In the genomic region with DNA sequence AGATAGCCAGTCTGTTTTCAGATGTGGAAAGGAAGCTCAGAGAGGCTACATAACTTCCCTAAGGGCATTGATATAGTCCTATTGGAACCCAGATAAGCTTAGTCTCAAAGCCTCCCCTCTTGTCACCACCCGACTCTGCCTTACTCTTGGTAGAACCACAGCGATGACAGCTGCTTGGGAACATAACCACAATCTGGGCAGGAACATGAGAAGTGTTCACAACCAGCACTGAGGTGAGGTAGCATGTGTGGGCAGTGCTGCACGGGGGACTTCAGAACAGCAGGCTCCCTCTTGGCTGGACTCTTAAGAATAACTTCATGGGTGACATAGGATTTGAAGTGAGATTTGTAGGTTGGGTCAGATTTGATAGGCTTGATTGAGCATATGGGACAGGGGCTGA, we compare ENCODE assay signal across 25 cellular contexts. TPM values are rescaled to one million over a fixed set of nuclear protein-coding genes. Genes with fewer than 3 reads are reported as not detected.
DNase-seq lines count a peak whose midpoint lies in the region; ATAC-seq, FAIRE-seq and TF ChIP-seq lines count a peak whose summit lies in the region.
"Had no signal": no experiment of that assay in that cellular context is flagged by ENCODE, and none has a peak within 500 bp of the region (broad histone marks: within the 10 kb centered on the region; RNA-seq: fewer than 3 reads in every experiment).

No MANE protein-coding gene starts in this region.

- no peaks in the 10 kb centered on the region for H4K20me1 ChIP-seq in IMR-90 (ENCODE audit: insufficient read depth, low read length)
- H4K20me1 ChIP-seq in keratinocyte (ENCODE audit: control insufficient read depth, extremely low read depth, insufficient read depth, low read length), result no peaks in the 10 kb centered on the region

- H4K8ac ChIP-seq in IMR-90 (ENCODE audit: low read depth in 2 of 2, low read length in 2 of 2), result no peak overlapping the region

- H3K9ac ChIP-seq in IMR-90 (ENCODE audit: low read depth, low read length) (no peak overlapping the region), keratinocyte (ENCODE audit: control insufficient read depth, extremely low read depth, insufficient read depth, low read length) (no peak overlapping the region)
- H3K9ac ChIP-seq: parathyroid adenoma had no signal

- peaks cover 2% of the 10 kb centered on the region; the same call in 1 of the 2 replicates for H3K4me1 ChIP-seq in IMR-90 (ENCODE audit: control insufficient read depth, insufficient read depth, low read length)
- H3K4me1 ChIP-seq in keratinocyte (ENCODE audit: control insufficient read depth, extremely low read depth, insufficient read depth, low read length), result peaks cover 55% of the 10 kb centered on the region
- H3K4me1 ChIP-seq in prostate gland (replicated peaks), result no peaks in the 10 kb centered on the region
- H3K4me1 ChIP-seq: parathyroid adenoma had no signal

- no peak overlapping the region for H3K27ac ChIP-seq in IMR-90 (ENCODE audit: insufficient read depth, low read length)
- H3K27ac ChIP-seq in keratinocyte (ENCODE audit: control insufficient read depth, insufficient read depth, low read length), result no peak overlapping the region
- no peak overlapping the region for H3K27ac ChIP-seq in prostate gland
- H3K27ac ChIP-seq: dorsolateral prefrontal cortex, parathyroid adenoma, PC-9, spleen, upper lobe of left lung had no signal

- intact Hi-C loops in IMR-90 (cut with micrococcal nuclease) (loop anchor here (5.0 kb wide), 1 partner anchor 241 kb away; a partner anchor contains a TSS), prostate gland (cut with DNase I) (loop anchor here (10.0 kb wide), 1 partner anchor 408 kb away; no protein-coding TSS in a partner anchor)

- no peak overlapping the region for H3K18ac ChIP-seq in IMR-90 (ENCODE audit: low read depth, low read length)

- H3K36me3 ChIP-seq in IMR-90 (ENCODE audit: control insufficient read depth, insufficient read depth, low read length) (no peaks in the 10 kb centered on the region), keratinocyte (ENCODE audit: control insufficient read depth in 2 of 2, extremely low read depth in 1 of 2, insufficient read depth in 2 of 2, low read length in 2 of 2) (no peaks in the 10 kb centered on the region), prostate gland (no peaks in the 10 kb centered on the region)
- H3K36me3 ChIP-seq: spleen, upper lobe of left lung had no signal

- FAIRE-seq in keratinocyte (lab: Jason Lieb, UNC), result peak; percentile 39
- FAIRE-seq: endothelial cell of umbilical vein had no signal

- in situ Hi-C loops in IMR-90 (cut with MboI; ENCODE audit: low sequenced_read_pairs), result loop anchor here (10.0 kb wide), 1 partner anchor 118 kb away; no protein-coding TSS in a partner anchor

- WGBS in IMR-90 (ENCODE audit: extremely low coverage in 2 of 2, insufficient read length in 1 of 2), 2 experiments, result 71% methylated on average over 1 of the region's 3 CpGs; no CpG with 5 or more reads in 1 of the 2 experiments
- 77% methylated on average over 3 of the region's 3 CpGs for WGBS in prostate gland

- H2BK120ac ChIP-seq in IMR-90 (ENCODE audit: low read depth, low read length), result no peak overlapping the region

- no peak for ATAC-seq in IMR-90 (ENCODE audit: low read depth)
- ATAC-seq: activated CD4-positive, CD25-positive, alpha-beta regulatory T cell treated with anti-CD3 and anti-CD28 coated beads, Interleukin-2, amount 50 U/mL, for 24 hours had no signal

- H3K23ac ChIP-seq in IMR-90 (ENCODE audit: low read depth, low read length), result 0 out of 2 replicates have a peak overlapping the region, but pooled peaks have one; percentile 45

- no peaks in the 10 kb centered on the region for H3K79me1 ChIP-seq in IMR-90 (ENCODE audit: low read depth in 1 of 2, low read length in 2 of 2)

- no peak overlapping the region for H4K91ac ChIP-seq in IMR-90 (ENCODE audit: insufficient read depth, low read depth, low read length)

- H2BK15ac ChIP-seq in IMR-90 (ENCODE audit: low read depth, low read length), result no peak overlapping the region

- no peak overlapping the region for H2BK5ac ChIP-seq in IMR-90 (ENCODE audit: low read depth, low read length, poor library complexity, severe bottlenecking)

- no peak for TF ChIP-seq CTCF in IMR-90 (conservative IDR thresholded peaks at IDR 0.05; ENCODE audit: low read depth, low read length)
- TF ChIP-seq CTCF in keratinocyte (optimal IDR thresholded peaks at IDR 0.05 in 1 of 3, IDR thresholded peaks at IDR 0.05 in 1 of 3, conservative IDR thresholded peaks at IDR 0.05 in 1 of 3; ENCODE audit: extremely low read depth in 1 of 3, insufficient read depth in 2 of 3, low read length in 3 of 3), result no peak
- TF ChIP-seq CTCF in prostate gland (IDR thresholded peaks at IDR 0.05), result no peak

- H3K4ac ChIP-seq in IMR-90 (ENCODE audit: low read depth, low read length), result no peak overlapping the region

- H4K5ac ChIP-seq in IMR-90 (ENCODE audit: low read depth, low read length), result no peak overlapping the region

- TF ChIP-seq POLR2A in IMR-90 (IDR thresholded peaks at IDR 0.05; ENCODE audit: low read depth, low read length), result no peak
- no peak for TF ChIP-seq POLR2A in prostate gland (IDR thresholded peaks at IDR 0.05)

- H3K9me3 ChIP-seq in IMR-90 (ENCODE audit: control insufficient read depth, insufficient read depth, low read length) (0 out of 2 replicates have a peak, but pooled peaks cover 3% of the 10 kb centered on the region), keratinocyte (ENCODE audit: control insufficient read depth, low read depth, low read length) (no peaks in the 10 kb centered on the region), prostate gland (no peaks in the 10 kb centered on the region)
- H3K9me3 ChIP-seq: spleen, upper lobe of left lung had no signal

- no peak overlapping the region for H2AK5ac ChIP-seq in IMR-90 (ENCODE audit: low read depth, low read length)

- POLR2A ChIA-PET in IMR-90 (lab: Charles Lee; ENCODE audit: unreplicated experiment), result no interaction called here

- CTCF ChIA-PET in IMR-90 (lab: Yijun Ruan, JAX), result interaction anchor here (5.8 kb wide), 1 partner anchor 34 kb away, joined by 67 read pairs; no protein-coding TSS in a partner anchor

- H3K4me3 ChIP-seq in IMR-90 (ENCODE audit: insufficient read depth, low read depth, low read length) (no peak overlapping the region), keratinocyte (ENCODE audit: control insufficient read depth in 2 of 3, extremely low read depth in 1 of 3, insufficient read depth in 2 of 3, low read depth in 1 of 3, low read length in 3 of 3) (no peak overlapping the region), prostate gland (no peak overlapping the region)
- H3K4me3 ChIP-seq: dorsolateral prefrontal cortex, PC-9, spleen, upper lobe of left lung had no signal

- no peak overlapping the region for H2BK20ac ChIP-seq in IMR-90 (ENCODE audit: low read depth, low read length)

- no peak overlapping the region for H2AK9ac ChIP-seq in IMR-90 (replicated peaks; ENCODE audit: low read depth, low read length, poor library complexity)

- H3K79me2 ChIP-seq in keratinocyte (ENCODE audit: control insufficient read depth, insufficient read depth, low read length), result no peaks in the 10 kb centered on the region
- H3K79me2 ChIP-seq: parathyroid adenoma had no signal

- no peak overlapping the region for H3K14ac ChIP-seq in IMR-90 (replicated peaks; ENCODE audit: low read depth, low read length)

- H3K27me3 ChIP-seq in IMR-90 (ENCODE audit: control insufficient read depth, insufficient read depth, low read length), result peaks cover 31% of the 10 kb centered on the region
- H3K27me3 ChIP-seq in keratinocyte (ENCODE audit: control insufficient read depth, extremely low read depth, insufficient read depth, low read length), result no peaks in the 10 kb centered on the region
- no peaks in the 10 kb centered on the region for H3K27me3 ChIP-seq in prostate gland (replicated peaks; ENCODE audit: insufficient read depth)
- H3K27me3 ChIP-seq: upper lobe of left lung had no signal

- DNase-seq in IMR-90 (no peak), MV-4-11 (lab: John Stamatoyannopoulos, UW) (peak; percentile 29), astrocyte of the hippocampus (ENCODE audit: low read depth, low spot score) (peak; percentile 37), keratinocyte (ENCODE audit: low read depth, low spot score) (no peak), AG20443 (ENCODE audit: low spot score) (no peak), dedifferentiated amniotic fluid mesenchymal stem cell (ENCODE audit: extremely low spot score) (no peak), prostate gland (ENCODE audit: low spot score) (no peak)
- DNase-seq: activated CD4-positive, alpha-beta memory T cell treated with anti-CD3 and anti-CD28 coated beads, Interleukin-2, amount 10 ng/mL, durations not matched to agents 7 days and 5 days; activated naive CD8-positive, alpha-beta T cell treated with anti-CD3 and anti-CD28 coated beads for 36 hours; aorta; central memory CD4-positive, alpha-beta T cell; HCEC 1CT; MM.1S; NCI-H146; NCI-H2107; NCI-H446; PC-9; right cardiac atrium; spleen; T1000; upper lobe of left lung had no signal

- H2AFZ ChIP-seq in IMR-90 (replicated peaks; ENCODE audit: low read length, poor library complexity) (no peak overlapping the region), keratinocyte (ENCODE audit: control insufficient read depth, low read length) (peak overlapping the region; percentile 34)
- H2AFZ ChIP-seq: parathyroid adenoma, PC-9 had no signal

- dilution Hi-C loops in IMR-90 (cut with HindIII; ENCODE audit: low sequenced_read_pairs, unreplicated experiment), result loop anchor here (25.0 kb wide), 1 partner anchor 91 kb away; a partner anchor contains a TSS
- dilution Hi-C loops in keratinocyte (cut with MboI; ENCODE audit: extremely low pct_ligation_motif_present, low sequenced_read_pairs), result no loop called here

- H3K4me2 ChIP-seq in IMR-90 (ENCODE audit: low read depth, low read length), result no peak overlapping the region
- H3K4me2 ChIP-seq in keratinocyte (ENCODE audit: control insufficient read depth, extremely low read depth, insufficient read depth, low read depth, low read length), result no peak overlapping the region
- H3K4me2 ChIP-seq: PC-9 had no signal

- H3K9me1 ChIP-seq in IMR-90 (ENCODE audit: insufficient read depth, low read length) (no peaks in the 10 kb centered on the region; the same call in 1 of the 2 replicates), keratinocyte (ENCODE audit: control insufficient read depth, extremely low read depth, insufficient read depth, low read length) (no peaks in the 10 kb centered on the region)

- BruUV-seq in IMR-90 (replicated peaks; lab: Mats Ljungman, UMichigan), result no TSS peak

- H3K56ac ChIP-seq in IMR-90 (ENCODE audit: extremely low read depth, insufficient read depth, low read length), result no peak overlapping the region

- TF ChIP-seq RAD21 in IMR-90 (IDR thresholded peaks at IDR 0.05; ENCODE audit: low read length), result no peak

RNA-seq across cellular contexts. Expression of a gene that starts 9.3 kb away (rescaled TPM):
- 77.2 and 86.0 TPM in 2 replicates for total RNA-seq in IMR-90 (2012; rRNA removed)
- polyA plus RNA-seq in IMR-90 (2012; rRNA removed), result 223 and 277 TPM in 2 replicates
- 119 and 149 TPM in 2 replicates for polyA plus RNA-seq in IMR-90 (2012; cell fraction: cytosol; rRNA removed)
- 18.1 and 82.0 TPM in 2 replicates for polyA plus RNA-seq in IMR-90 (2012; cell fraction: nucleus; rRNA removed; ENCODE audit: low replicate concordance)
- polyA plus RNA-seq in keratinocyte, result 762 to 1,688 TPM (median 1,061 TPM) in 3 replicates
- polyA plus RNA-seq in keratinocyte (2011; ENCODE audit: low read depth), result 7,825 TPM
- polyA plus RNA-seq in keratinocyte (2011; cell fraction: cytosol; rRNA removed), result 1,426 and 2,466 TPM in 2 replicates
- 399 and 409 TPM in 2 replicates for polyA plus RNA-seq in keratinocyte (2011; cell fraction: nucleus; rRNA removed)
- polyA plus RNA-seq in keratinocyte (2012; ENCODE audit: low replicate concordance), result 2,272 and 2,757 TPM in 2 replicates
- 156 to 769 TPM (median 744 TPM) in 3 replicates for polyA minus RNA-seq in keratinocyte
- 3,568 TPM for polyA minus RNA-seq in keratinocyte (2011; cell fraction: cytosol; rRNA and poly(A)+ RNA removed)
- 194 and 286 TPM in 2 replicates for polyA minus RNA-seq in keratinocyte (2011; cell fraction: nucleus; rRNA and poly(A)+ RNA removed)
- total RNA-seq in prostate gland, result 10 to 100 TPM; 61.7 to 72.1 TPM

RNA-seq across cellular contexts. Expression of a gene that starts 33.8 kb away (rescaled TPM):
- total RNA-seq in IMR-90 (2012; rRNA removed) (117 and 167 TPM in 2 replicates), prostate gland (100 to 1,000 TPM; 253 to 351 TPM)
- polyA plus RNA-seq in IMR-90 (2012; rRNA removed) (1,354 and 1,402 TPM in 2 replicates), keratinocyte (3,230 to 4,658 TPM (median 4,125 TPM) in 3 replicates)
- 1,239 and 1,683 TPM in 2 replicates for polyA plus RNA-seq in IMR-90 (2012; cell fraction: cytosol; rRNA removed)
- 148 and 260 TPM in 2 replicates for polyA plus RNA-seq in IMR-90 (2012; cell fraction: nucleus; rRNA removed; ENCODE audit: low replicate concordance)
- polyA plus RNA-seq in keratinocyte (2011; ENCODE audit: low read depth), result 385 TPM
- polyA plus RNA-seq in keratinocyte (2011; cell fraction: cytosol; rRNA removed), result 5,163 and 5,922 TPM in 2 replicates
- 1,558 and 1,872 TPM in 2 replicates for polyA plus RNA-seq in keratinocyte (2011; cell fraction: nucleus; rRNA removed)
- 4,957 and 5,664 TPM in 2 replicates for polyA plus RNA-seq in keratinocyte (2012; ENCODE audit: low replicate concordance)
- polyA minus RNA-seq in keratinocyte, result 2,598 to 4,430 TPM (median 2,761 TPM) in 3 replicates
- 2,126 TPM for polyA minus RNA-seq in keratinocyte (2011; cell fraction: cytosol; rRNA and poly(A)+ RNA removed)
- polyA minus RNA-seq in keratinocyte (2011; cell fraction: nucleus; rRNA and poly(A)+ RNA removed), result 610 and 888 TPM in 2 replicates

Comparison
In these comparisons a context has a peak if more than half of its experiments do, and no peak if none do; other contexts are left out.
1. DNase-seq: peak in MV-4-11 (single experiment) and astrocyte of the hippocampus (single experiment); none in IMR-90 (single experiment), keratinocyte (single experiment), AG20443 (single experiment), dedifferentiated amniotic fluid mesenchymal stem cell (single experiment) and prostate gland (single experiment).